ENCODE assay signal across 8 cellular contexts in genomic region chr13:59906413-59907027, GRCh38.
DNase-seq lines count a peak whose midpoint lies in the region; TF ChIP-seq lines count a peak whose summit lies in the region.

No MANE protein-coding gene starts in this region.

- H3K36me3 ChIP-seq in tibial nerve: no peaks in the 10 kb centered on the region

- TF ChIP-seq CTCF in tibial nerve (IDR thresholded peaks at IDR 0.05): peak in 4 of 5 experiments; percentile 17 to 54 (median 29)

- no peak for TF ChIP-seq POLR2A in tibial nerve (IDR thresholded peaks at IDR 0.05)

- DNase-seq in AG20443 (ENCODE audit: low spot score) (peak; percentile 33), HCEC 1CT (peak; percentile 56), SK-N-DZ (ENCODE audit: low spot score) (peak; percentile 10), glomerular endothelial cell (ENCODE audit: extremely low read depth, low read depth, low spot score) (peak; percentile 18), tibial nerve (ENCODE audit: low spot score in 2 of 2) (no peak), activated T-cell treated with anti-CD3 and anti-CD28 coated beads for 4 hours (no peak)
- DNase-seq in activated T-cell treated with anti-CD3 and anti-CD28 coated beads, Interleukin-2, amount 50 U/mL, for 48 hours: no peak
- no peak for DNase-seq in activated naive CD4-positive, alpha-beta T cell (lab: John Stamatoyannopoulos, UW)

- H3K27me3 ChIP-seq in tibial nerve: no peaks in the 10 kb centered on the region

- H3K4me1 ChIP-seq in tibial nerve: no peaks in the 10 kb centered on the region

- no peak overlapping the region for H3K4me3 ChIP-seq in tibial nerve

- no peak overlapping the region for H3K27ac ChIP-seq in tibial nerve

- 35 to 36% methylated on average over 6 of the region's 6 CpGs for WGBS in tibial nerve, 2 donors

- no peak for TF ChIP-seq EP300 in tibial nerve (IDR thresholded peaks at IDR 0.05)

- H3K9me3 ChIP-seq in tibial nerve: no peaks in the 10 kb centered on the region

Comparison
In these comparisons a context has a peak if more than half of its experiments do, and no peak if none do; other contexts are left out.
1. DNase-seq: peak in AG20443 (single experiment), HCEC 1CT (single experiment), SK-N-DZ (single experiment) and glomerular endothelial cell (single experiment); none in tibial nerve (0 of 2), activated T-cell treated with anti-CD3 and anti-CD28 coated beads, Interleukin-2, amount 50 U/mL, for 48 hours (0 of 2), activated naive CD4-positive, alpha-beta T cell (0 of 4) and activated T-cell treated with anti-CD3 and anti-CD28 coated beads for 4 hours (single experiment).